ENCODE assay signal across 1 cellular context in the genomic region with DNA sequence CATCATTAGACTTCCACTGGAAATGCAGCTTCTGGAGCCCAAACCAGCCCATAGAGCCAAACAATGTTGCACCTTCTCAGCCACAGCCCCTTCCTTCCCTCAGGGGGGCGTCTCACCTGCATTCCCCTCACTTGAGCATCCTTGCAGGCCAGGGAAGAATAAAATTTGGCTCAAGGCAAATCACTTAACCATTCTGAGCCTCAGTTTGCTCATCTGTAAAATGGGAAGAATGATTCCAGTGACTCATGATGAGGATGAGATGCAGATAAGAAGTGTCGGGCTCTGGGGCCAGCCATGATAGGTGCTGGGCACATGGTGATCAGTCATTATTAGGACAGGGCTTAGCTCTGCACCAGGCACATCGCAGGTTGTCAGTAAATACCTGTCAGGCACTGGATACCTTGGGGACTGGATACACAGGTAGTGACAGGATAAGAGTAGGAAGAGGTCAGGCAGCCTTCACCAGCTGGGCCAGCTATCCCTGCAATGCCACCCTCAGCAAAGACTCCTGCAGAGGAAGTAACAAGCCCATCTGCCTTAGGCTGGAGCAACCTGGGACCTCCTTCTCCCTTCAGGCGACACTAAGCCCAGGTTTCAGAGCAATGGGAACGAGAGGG.
TF ChIP-seq lines count a peak whose summit lies in the region.

No MANE protein-coding gene starts in this region.

TF ChIP-seq in H1, 55 proteins besides CTCF, POLR2A, EP300 and RAD21:
- TF ChIP-seq SP1 (IDR thresholded peaks at IDR 0.05; ENCODE audit: low read depth, low read length) = no peak
- peak; percentile 79; the same call in 1 of the 2 replicates for TF ChIP-seq KDM1A (IDR thresholded peaks at IDR 0.05; ENCODE audit: borderline replicate concordance, low read length)
- no peak for TF ChIP-seq KDM4A (IDR thresholded peaks at IDR 0.05; ENCODE audit: low read depth, low read length, severe bottlenecking)
TF ChIP-seq in H1: peak in this region for 1.
